ENCODE assay signal across 8 cellular contexts in the genomic region with DNA sequence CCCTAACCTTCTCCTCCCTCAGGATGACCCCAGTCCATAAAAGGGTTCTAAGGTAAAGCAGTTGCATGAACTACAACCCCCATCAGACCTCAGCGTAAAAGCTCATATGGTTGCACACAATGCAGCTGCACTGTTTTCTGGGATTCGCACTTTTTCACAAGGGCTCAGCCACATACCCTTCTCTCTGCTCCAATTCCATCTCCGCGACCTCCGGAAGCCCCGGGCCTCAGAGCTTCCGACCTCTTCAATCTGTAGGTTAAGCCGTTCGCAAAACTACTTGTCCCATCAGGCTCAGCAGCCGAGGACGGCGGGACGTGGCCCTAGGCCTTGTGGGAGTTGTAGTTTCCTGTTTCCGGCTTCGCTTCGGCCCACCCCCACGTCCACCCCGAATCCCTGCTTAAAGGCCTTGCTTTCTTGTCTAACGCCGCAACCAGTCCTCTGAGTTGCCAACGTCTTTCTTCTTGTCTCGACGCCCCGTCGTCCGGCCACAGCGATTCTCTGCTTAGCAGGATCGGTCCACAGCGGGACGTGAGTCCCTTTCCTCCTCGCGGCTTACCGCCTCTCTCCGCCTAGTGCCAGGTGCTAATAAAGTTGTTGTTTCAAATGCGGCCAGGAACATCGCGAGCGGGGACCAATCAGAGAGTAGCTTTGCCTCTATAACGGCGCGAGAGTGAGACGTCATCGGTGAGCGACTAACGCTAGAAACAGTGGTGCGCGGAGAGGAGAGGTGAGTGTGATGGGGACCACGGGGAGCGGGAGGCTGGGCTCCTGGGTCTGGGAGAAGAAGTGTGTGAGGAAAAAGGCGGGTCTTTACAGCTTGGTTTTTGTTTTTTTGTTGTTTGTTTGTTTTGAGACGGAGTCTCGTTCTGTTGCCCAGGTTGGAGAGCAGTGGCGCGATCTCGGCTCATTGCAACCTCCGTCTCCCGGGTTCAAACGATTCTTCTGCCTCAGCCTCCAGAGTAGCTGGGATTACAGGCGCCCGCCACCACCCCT. TPM values are rescaled to one million over a fixed set of nuclear protein-coding genes. Genes with fewer than 3 reads are reported as not detected.
DNase-seq lines count a peak whose midpoint lies in the region; ATAC-seq and TF ChIP-seq lines count a peak whose summit lies in the region.

A gene with protein sequence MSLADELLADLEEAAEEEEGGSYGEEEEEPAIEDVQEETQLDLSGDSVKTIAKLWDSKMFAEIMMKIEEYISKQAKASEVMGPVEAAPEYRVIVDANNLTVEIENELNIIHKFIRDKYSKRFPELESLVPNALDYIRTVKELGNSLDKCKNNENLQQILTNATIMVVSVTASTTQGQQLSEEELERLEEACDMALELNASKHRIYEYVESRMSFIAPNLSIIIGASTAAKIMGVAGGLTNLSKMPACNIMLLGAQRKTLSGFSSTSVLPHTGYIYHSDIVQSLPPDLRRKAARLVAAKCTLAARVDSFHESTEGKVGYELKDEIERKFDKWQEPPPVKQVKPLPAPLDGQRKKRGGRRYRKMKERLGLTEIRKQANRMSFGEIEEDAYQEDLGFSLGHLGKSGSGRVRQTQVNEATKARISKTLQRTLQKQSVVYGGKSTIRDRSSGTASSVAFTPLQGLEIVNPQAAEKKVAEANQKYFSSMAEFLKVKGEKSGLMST (plus strand): TSS at position 684 of the 993 bp plus-strand sequence. CDS start 2,525 bp downstream, outside the sequence.
A gene with protein sequence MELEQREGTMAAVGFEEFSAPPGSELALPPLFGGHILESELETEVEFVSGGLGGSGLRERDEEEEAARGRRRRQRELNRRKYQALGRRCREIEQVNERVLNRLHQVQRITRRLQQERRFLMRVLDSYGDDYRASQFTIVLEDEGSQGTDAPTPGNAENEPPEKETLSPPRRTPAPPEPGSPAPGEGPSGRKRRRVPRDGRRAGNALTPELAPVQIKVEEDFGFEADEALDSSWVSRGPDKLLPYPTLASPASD (minus strand): TSS at position 587 of the 993 bp plus-strand sequence. CDS start 388 bp downstream, at position 199.

- peak within 1 kb of the TSS; percentile 81 to 86 for H3K27ac ChIP-seq in coronary artery

- peak within 1 kb of the TSS; percentile 87 for H3K27ac Mint-ChIP-seq in activated CD4-positive, alpha-beta T cell treated with anti-CD3 and anti-CD28 coated beads, Interleukin-2, amount 10 ng/mL, durations not matched to agents 24 days and 14 days

- peak within 1 kb of the TSS; percentile 89 for H3K4me3 Mint-ChIP-seq in activated CD4-positive, alpha-beta T cell treated with anti-CD3 and anti-CD28 coated beads, Interleukin-2, amount 10 ng/mL, durations not matched to agents 24 days and 14 days

- H3K4me1 Mint-ChIP-seq in activated CD4-positive, alpha-beta T cell treated with anti-CD3 and anti-CD28 coated beads, Interleukin-2, amount 10 ng/mL, durations not matched to agents 24 days and 14 days, result peaks cover 24% of the 10 kb centered on the region

- TF ChIP-seq CTCF in BJ (IDR thresholded peaks at IDR 0.05; ENCODE audit: insufficient read depth, low read depth, low read length) (no peak), coronary artery (IDR thresholded peaks at IDR 0.05) (no peak)

- no peaks in the 10 kb centered on the region for H3K27me3 ChIP-seq in BJ (ENCODE audit: control insufficient read depth, insufficient read depth, low read length)

- H3K4me3 ChIP-seq in BJ (ENCODE audit: low read depth, low read length) (peak within 1 kb of the TSS; percentile 67), coronary artery (peak within 1 kb of the TSS; percentile 79)

- POLR2A ChIA-PET in BJ (lab: Charles Lee), result interaction anchor here (1.4 kb wide), 1 partner anchor 22 kb away, joined by 7 read pairs; the partner anchor contains the start of gene CNOT3

- H3K27me3 Mint-ChIP-seq in activated CD4-positive, alpha-beta T cell treated with anti-CD3 and anti-CD28 coated beads, Interleukin-2, amount 10 ng/mL, durations not matched to agents 24 days and 14 days, result peaks cover 2% of the 10 kb centered on the region

- intact Hi-C loops in activated CD4-positive, alpha-beta T cell treated with anti-CD3 and anti-CD28 coated beads, Interleukin-2, amount 10 ng/mL, durations not matched to agents 24 days and 14 days (cut with micrococcal nuclease), result loop anchor here (1.0 kb wide), 3 partner anchors 13 to 44 kb away; partner anchors contain the start of genes CNOT3, LENG1 and NDUFA3
- intact Hi-C loops in left colon (cut with DNase I, micrococcal nuclease), result no loop called here

- H3K36me3 Mint-ChIP-seq in activated CD4-positive, alpha-beta T cell treated with anti-CD3 and anti-CD28 coated beads, Interleukin-2, amount 10 ng/mL, durations not matched to agents 24 days and 14 days (ENCODE audit: low read depth), result peaks cover 36% of the 10 kb centered on the region

- DNase-seq in BJ (ENCODE audit: low read depth), result peak; percentile 77
- DNase-seq in NCI-H526 treated with DMSO at 0.1 percent for 48 hours (lab: John Stamatoyannopoulos, UW), result peak; percentile 99
- peak; percentile 99 for DNase-seq in activated CD4-positive, alpha-beta T cell treated with anti-CD3 and anti-CD28 coated beads, Interleukin-2, amount 10 ng/mL, durations not matched to agents 24 days and 14 days
- DNase-seq in coronary artery (ENCODE audit: low spot score), result peak; percentile 96
- DNase-seq in left colon, result peak; percentile 95 to 99
- peak; percentile 97 for DNase-seq in stimulated activated CD4-positive, alpha-beta T cell treated with anti-CD3 and anti-CD28 coated beads, Interleukin-1b, Interleukin-23, amount 100 ng/mL, for 48 hours

- ATAC-seq in GM19324 (IDR thresholded peaks at IDR 0.05; ENCODE audit: low FRiP score, unreplicated experiment) (peak; percentile 81), HG03469 (IDR thresholded peaks at IDR 0.05; ENCODE audit: unreplicated experiment) (peak; percentile 53), left colon (peak; percentile 91)

- H3K9me3 Mint-ChIP-seq in activated CD4-positive, alpha-beta T cell treated with anti-CD3 and anti-CD28 coated beads, Interleukin-2, amount 10 ng/mL, durations not matched to agents 24 days and 14 days, result no peaks in the 10 kb centered on the region

- peaks cover 11% of the 10 kb centered on the region for H3K36me3 ChIP-seq in BJ (ENCODE audit: control insufficient read depth, insufficient read depth, low read length)

- CTCF ChIA-PET in BJ (lab: Yijun Ruan, JAX), result interaction anchor here (0.7 to 1.4 kb wide), 2 partner anchors 17 to 18 kb away, joined by 3 to 4 read pairs; no protein-coding TSS in a partner anchor

RNA-seq across cellular contexts. Expression of the first gene that starts in this region (rescaled TPM):
- 27.7 and 39.4 TPM in 2 replicates for polyA plus RNA-seq in BJ (2011; rRNA removed)
- 14.2 and 17.5 TPM in 2 replicates for polyA minus RNA-seq in BJ (2011; rRNA and poly(A)+ RNA removed)
- total RNA-seq in activated CD4-positive, alpha-beta T cell treated with anti-CD3 and anti-CD28 coated beads, Interleukin-2, amount 10 ng/mL, durations not matched to agents 24 days and 14 days, result 110 and 115 TPM in 2 replicates
- 10 to 100 TPM; 37.4 to 38.6 TPM for total RNA-seq in left colon

RNA-seq across cellular contexts. Expression of the second gene that starts in this region (rescaled TPM):
- 15.3 and 18.8 TPM in 2 replicates for polyA plus RNA-seq in BJ (2011; rRNA removed)
- 6.8 and 6.9 TPM in 2 replicates for polyA minus RNA-seq in BJ (2011; rRNA and poly(A)+ RNA removed)
- total RNA-seq in activated CD4-positive, alpha-beta T cell treated with anti-CD3 and anti-CD28 coated beads, Interleukin-2, amount 10 ng/mL, durations not matched to agents 24 days and 14 days, result 31.0 and 33.7 TPM in 2 replicates
- 10 to 100 TPM; 12.4 to 12.7 TPM for total RNA-seq in left colon

Comparison
In these comparisons a context has a peak if more than half of its experiments do, and no peak if none do; other contexts are left out.
1. Peak in every context shown above with its lines: DNase-seq, ATAC-seq, H3K4me3 ChIP-seq and H3K27ac ChIP-seq.